9 cellular contexts compared by ENCODE assay signal in genomic region chr2:130836501-130837174, GRCh38. TPM values are rescaled to one million over a fixed set of nuclear protein-coding genes. Genes with fewer than 3 reads are reported as not detected.
DNase-seq lines count a peak whose midpoint lies in the region; ATAC-seq and TF ChIP-seq lines count a peak whose summit lies in the region.
"Had no signal": no experiment of that assay in that cellular context is flagged by ENCODE, and none has a peak within 500 bp of the region (broad histone marks: within the 10 kb centered on the region; RNA-seq: fewer than 3 reads in every experiment).

Gene ARHGEF4, plus strand, starts transcription at chr2:130836914. Its CDS starts 40 bp downstream, at chr2:130836954.

- no peak within 1 kb of the TSS for H4K8ac ChIP-seq in trophoblast cell (ENCODE audit: low read depth, low read length)

- no peak within 1 kb of the TSS for H2BK120ac ChIP-seq in trophoblast cell (ENCODE audit: insufficient read depth, low read length, poor library complexity)

- no peaks in the 10 kb centered on the region for H3K9me3 ChIP-seq in WERI-Rb-1 (ENCODE audit: severe bottlenecking)
- H3K9me3 ChIP-seq in trophoblast cell (ENCODE audit: insufficient read depth, low read depth, low read length), result peaks cover 5% of the 10 kb centered on the region

- H3K27me3 ChIP-seq in WERI-Rb-1 (ENCODE audit: insufficient read depth, low read depth, severe bottlenecking), result no peaks in the 10 kb centered on the region
- H3K27me3 ChIP-seq in trophoblast cell (ENCODE audit: insufficient read depth, low read length), result peaks cover 18% of the 10 kb centered on the region

- H3K4me1 ChIP-seq in trophoblast cell (ENCODE audit: control insufficient read depth in 1 of 2, insufficient read depth in 2 of 2, low read length in 2 of 2), result peaks cover 5 to 7% of the 10 kb centered on the region in 2 experiments

- peaks cover 1% of the 10 kb centered on the region for H3K79me1 ChIP-seq in trophoblast cell (ENCODE audit: low read length)

- WGBS in trophoblast cell (ENCODE audit: extremely low coverage, insufficient coverage, insufficient read length), result no CpG with 5 or more reads among the region's 70 CpGs

- no peak for TF ChIP-seq CTCF in WERI-Rb-1 (IDR thresholded peaks at IDR 0.05; ENCODE audit: low read depth, low read length)

- H2BK5ac ChIP-seq in trophoblast cell (ENCODE audit: low read depth, low read length, poor library complexity), result no peak within 1 kb of the TSS

- no peak within 1 kb of the TSS for H2BK12ac ChIP-seq in trophoblast cell (ENCODE audit: low read length)

- no peak within 1 kb of the TSS for H3K23ac ChIP-seq in trophoblast cell (ENCODE audit: low read length)

- H4K91ac ChIP-seq in trophoblast cell (ENCODE audit: low read depth, low read length), result no peak within 1 kb of the TSS

- peak within 1 kb of the TSS; percentile 92 for H3K27ac ChIP-seq in WERI-Rb-1
- no peak within 1 kb of the TSS for H3K27ac ChIP-seq in trophoblast cell (ENCODE audit: low read depth, low read length)
- H3K27ac ChIP-seq: SK-N-MC had no signal

- H3K9ac ChIP-seq in trophoblast cell (ENCODE audit: low read length), result no peak within 1 kb of the TSS

- no peak within 1 kb of the TSS for H3K4ac ChIP-seq in trophoblast cell (ENCODE audit: low read depth, low read length)

- no peak within 1 kb of the TSS for H3K4me3 ChIP-seq in WERI-Rb-1 (ENCODE audit: low read depth, low read length)
- H3K4me3 ChIP-seq in trophoblast cell (ENCODE audit: low read depth, low read length), result peak within 1 kb of the TSS; percentile 44
- H3K4me3 ChIP-seq: SK-N-MC had no signal

- no peak within 1 kb of the TSS for H2AK5ac ChIP-seq in trophoblast cell (ENCODE audit: low read length)

- H4K12ac ChIP-seq in trophoblast cell (ENCODE audit: low read depth, low read length), result no peak within 1 kb of the TSS

- peak within 1 kb of the TSS; percentile 69 for H3K4me2 ChIP-seq in trophoblast cell (ENCODE audit: low read length)

- no peak within 1 kb of the TSS for H3K18ac ChIP-seq in trophoblast cell (ENCODE audit: low read length)

- no peak within 1 kb of the TSS for H3K14ac ChIP-seq in trophoblast cell (ENCODE audit: low read length)

- ATAC-seq in HG02623 (IDR thresholded peaks at IDR 0.05; ENCODE audit: unreplicated experiment), result no peak
- ATAC-seq in GM21723 (IDR thresholded peaks at IDR 0.05; ENCODE audit: unreplicated experiment), result no peak
- ATAC-seq in GM21381 (IDR thresholded peaks at IDR 0.05; ENCODE audit: unreplicated experiment), result no peak

- H3K79me2 ChIP-seq in trophoblast cell (ENCODE audit: control insufficient read depth, insufficient read depth, low read length, poor library complexity), result peaks cover 1% of the 10 kb centered on the region

- CTCF ChIA-PET in HEK293T (lab: Yijun Ruan, JAX), result no interaction called here

- H3K36me3 ChIP-seq in WERI-Rb-1, result no peaks in the 10 kb centered on the region
- H3K36me3 ChIP-seq in trophoblast cell (ENCODE audit: control insufficient read depth in 1 of 2, insufficient read depth in 2 of 2, low read length in 2 of 2), result no peaks in the 10 kb centered on the region

- peak; percentile 34 for DNase-seq in EL
- peak; percentile 81 for DNase-seq in HEK293T (ENCODE audit: extremely low spot score)
- no peak for DNase-seq in WERI-Rb-1
- DNase-seq in glomerular visceral epithelial cell (ENCODE audit: extremely low spot score), result peak; percentile 37
- peak; percentile 12 to 60 for DNase-seq in trophoblast cell

- peak within 1 kb of the TSS; percentile 11 for H2AFZ ChIP-seq in trophoblast cell (ENCODE audit: insufficient read depth, low read length, poor library complexity)

- POLR2A ChIA-PET in HEK293T (lab: Yijun Ruan, JAX), result no interaction called here

TF ChIP-seq in HEK293T, 16 proteins besides CTCF, POLR2A, EP300 and RAD21:
- no peak for TF ChIP-seq BHLHE40 (IDR thresholded peaks at IDR 0.05; ENCODE audit: borderline replicate concordance)
- TF ChIP-seq L3MBTL2 (conservative IDR thresholded peaks at IDR 0.05), result peak; percentile 40; the same call in 1 of the 2 replicates
TF ChIP-seq in HEK293T: peak in this region for 1.

RNA-seq across cellular contexts. Expression of gene ARHGEF4, which starts in this region (rescaled TPM):
- polyA plus RNA-seq in trophoblast cell (2013), result 8.8 TPM in 2 replicates
